25 cellular contexts compared by ENCODE assay signal in the genomic region with DNA sequence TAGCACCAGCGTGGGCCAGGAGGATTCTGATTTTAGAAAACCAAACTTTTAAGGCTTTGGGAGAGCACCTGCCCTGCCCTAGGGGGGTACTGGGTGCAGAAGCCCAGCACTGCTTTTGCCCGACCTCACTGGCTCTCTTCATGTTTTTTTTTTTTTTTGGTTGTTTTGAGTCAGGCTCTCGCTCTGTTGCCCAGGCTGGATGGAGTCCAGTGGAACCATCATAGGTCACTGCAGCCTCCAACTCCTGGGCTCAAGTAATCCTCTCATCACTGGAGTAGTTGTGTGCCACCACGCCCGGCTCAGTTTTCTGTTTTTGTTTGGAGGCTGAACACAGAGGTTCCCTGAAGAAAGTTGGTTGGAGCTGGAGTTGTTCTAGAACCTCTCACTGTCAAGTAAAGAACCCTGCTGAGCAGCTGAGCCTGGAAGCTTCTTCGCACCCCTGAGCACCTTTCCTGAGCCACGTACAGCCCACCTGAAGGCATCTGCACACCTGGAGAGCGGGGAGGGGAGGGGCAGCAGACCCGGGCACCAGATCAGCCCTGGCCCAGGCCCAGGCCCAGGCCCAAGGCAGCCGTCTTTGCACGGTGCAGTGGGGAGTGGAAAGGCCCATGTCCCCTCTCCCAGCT. TPM values are rescaled to one million over a fixed set of nuclear protein-coding genes. Genes with fewer than 3 reads are reported as not detected.
"Had no signal": no experiment of that assay in that cellular context is flagged by ENCODE, and none has a peak within 500 bp of the region (broad histone marks: within the 10 kb centered on the region; RNA-seq: fewer than 3 reads in every experiment).

No MANE protein-coding gene starts in this region.

- H3K4me3 ChIP-seq: colonic mucosa, heart right ventricle, left ventricle myocardium inferior, right lobe of liver, skin epidermis, upper lobe of right lung had no signal

- H3K36me3 ChIP-seq: colonic mucosa, heart right ventricle, left ventricle myocardium inferior, right lobe of liver, upper lobe of right lung had no signal

- H3K9me3 ChIP-seq: colonic mucosa, heart right ventricle, left ventricle myocardium inferior, right lobe of liver, upper lobe of right lung had no signal

- DNase-seq: activated CD4-positive, alpha-beta memory T cell treated with anti-CD3 and anti-CD28 coated beads for 36 hours; activated CD4-positive, alpha-beta T cell treated with anti-CD3 and anti-CD28 coated beads, Interleukin-2, amount 10 ng/mL, durations not matched to agents 24 days and 14 days; activated CD4-positive, CD25-positive, alpha-beta regulatory T cell treated with anti-CD3 and anti-CD28 coated beads, Interleukin-2, amount 50 U/mL, for 72 hours; activated CD8-positive, alpha-beta memory T cell treated with anti-CD3 and anti-CD28 coated beads, Interleukin-2, amount 50 U/mL, for 48 hours; activated gamma-delta T cell; activated naive CD4-positive, alpha-beta T cell treated with anti-CD3 and anti-CD28 coated beads, Interleukin-2, amount 10 ng/mL, durations not matched to agents 7 days and 5 days; activated naive CD8-positive, alpha-beta T cell treated with anti-CD3 and anti-CD28 coated beads, Interleukin-2, amount 10 ng/mL, durations not matched to agents 7 days and 5 days; activated T-cell treated with anti-CD3 and anti-CD28 coated beads, Interleukin-2, amount 50 U/mL, for 24 hours; colonic mucosa; effector CD8-positive, alpha-beta T cell; foreskin fibroblast; heart right ventricle; kidney glomerular epithelial cell; left ventricle myocardium inferior; right lobe of liver; stimulated activated CD4-positive, alpha-beta T cell treated with anti-CD3 and anti-CD28 coated beads, Interleukin-12 subunit alpha, Interleukin-12 subunit beta, amount 100 ng/mL, for 4 hours; stimulated activated CD4-positive, alpha-beta T cell treated with anti-CD3 and anti-CD28 coated beads, Interleukin-4, amount 100 ng/mL, for 24 hours; stimulated activated naive CD8-positive, alpha-beta T cell treated with anti-CD3 and anti-CD28 coated beads, Interleukin-15, amount 100 ng/mL, for 72 hours; T-helper 2 cell; upper lobe of right lung had no signal

- FAIRE-seq: bronchial epithelial cell, endometrium had no signal

- H3K27me3 ChIP-seq: colonic mucosa, heart right ventricle, right lobe of liver, upper lobe of right lung had no signal

- H3K4me1 ChIP-seq: colonic mucosa, heart right ventricle, left ventricle myocardium inferior, right lobe of liver, upper lobe of right lung had no signal

- ATAC-seq: heart right ventricle; stimulated activated effector memory CD8-positive, alpha-beta T cell treated with anti-CD3 and anti-CD28 coated beads, Interleukin-12 subunit alpha, Interleukin-12 subunit beta, amount 100 ng/mL, for 72 hours; stimulated activated naive CD8-positive, alpha-beta T cell treated with anti-CD3 and anti-CD28 coated beads, Interleukin-15, amount 100 ng/mL, for 72 hours; upper lobe of right lung had no signal

- H3K27ac ChIP-seq: colonic mucosa, heart right ventricle, left ventricle myocardium inferior, right lobe of liver, skin epidermis, upper lobe of right lung had no signal

RNA-seq across cellular contexts. Expression of a gene that starts 49.5 kb away (rescaled TPM):
- total RNA-seq: activated CD4-positive, alpha-beta memory T cell treated with anti-CD3 and anti-CD28 coated beads for 36 hours; activated CD4-positive, alpha-beta T cell treated with anti-CD3 and anti-CD28 coated beads, Interleukin-2, amount 10 ng/mL, durations not matched to agents 24 days and 14 days; activated CD8-positive, alpha-beta memory T cell treated with anti-CD3 and anti-CD28 coated beads for 36 hours; activated naive CD8-positive, alpha-beta T cell treated with anti-CD3 and anti-CD28 coated beads, Interleukin-2, amount 10 ng/mL, durations not matched to agents 7 days and 5 days had no signal
